ENCODE assay signal across 1 cellular context in the genomic region with DNA sequence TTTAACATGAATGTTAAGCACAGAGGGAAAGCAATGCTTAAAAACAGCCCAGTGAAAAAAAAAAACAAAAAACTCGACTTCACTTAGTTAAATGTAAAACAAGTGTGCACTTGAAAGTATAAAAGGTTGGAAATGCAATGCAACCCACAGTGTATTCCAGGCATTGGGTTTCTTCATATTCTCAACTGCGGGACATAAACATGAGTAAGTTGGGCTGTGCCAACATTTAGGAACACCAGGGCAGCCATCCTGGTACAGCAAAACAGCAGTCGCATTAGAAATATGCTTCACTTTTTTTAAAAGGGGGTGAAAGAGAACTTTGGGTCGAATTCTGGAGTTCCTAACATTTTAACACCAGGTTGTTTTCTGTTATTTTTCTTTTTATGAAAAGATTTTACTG.
TF ChIP-seq lines count a peak whose summit lies in the region.

No MANE protein-coding gene starts in this region.

TF ChIP-seq in GM23338, 12 proteins besides CTCF, POLR2A, EP300 and RAD21 (continued from another document):
- TF ChIP-seq, protein P1, sequence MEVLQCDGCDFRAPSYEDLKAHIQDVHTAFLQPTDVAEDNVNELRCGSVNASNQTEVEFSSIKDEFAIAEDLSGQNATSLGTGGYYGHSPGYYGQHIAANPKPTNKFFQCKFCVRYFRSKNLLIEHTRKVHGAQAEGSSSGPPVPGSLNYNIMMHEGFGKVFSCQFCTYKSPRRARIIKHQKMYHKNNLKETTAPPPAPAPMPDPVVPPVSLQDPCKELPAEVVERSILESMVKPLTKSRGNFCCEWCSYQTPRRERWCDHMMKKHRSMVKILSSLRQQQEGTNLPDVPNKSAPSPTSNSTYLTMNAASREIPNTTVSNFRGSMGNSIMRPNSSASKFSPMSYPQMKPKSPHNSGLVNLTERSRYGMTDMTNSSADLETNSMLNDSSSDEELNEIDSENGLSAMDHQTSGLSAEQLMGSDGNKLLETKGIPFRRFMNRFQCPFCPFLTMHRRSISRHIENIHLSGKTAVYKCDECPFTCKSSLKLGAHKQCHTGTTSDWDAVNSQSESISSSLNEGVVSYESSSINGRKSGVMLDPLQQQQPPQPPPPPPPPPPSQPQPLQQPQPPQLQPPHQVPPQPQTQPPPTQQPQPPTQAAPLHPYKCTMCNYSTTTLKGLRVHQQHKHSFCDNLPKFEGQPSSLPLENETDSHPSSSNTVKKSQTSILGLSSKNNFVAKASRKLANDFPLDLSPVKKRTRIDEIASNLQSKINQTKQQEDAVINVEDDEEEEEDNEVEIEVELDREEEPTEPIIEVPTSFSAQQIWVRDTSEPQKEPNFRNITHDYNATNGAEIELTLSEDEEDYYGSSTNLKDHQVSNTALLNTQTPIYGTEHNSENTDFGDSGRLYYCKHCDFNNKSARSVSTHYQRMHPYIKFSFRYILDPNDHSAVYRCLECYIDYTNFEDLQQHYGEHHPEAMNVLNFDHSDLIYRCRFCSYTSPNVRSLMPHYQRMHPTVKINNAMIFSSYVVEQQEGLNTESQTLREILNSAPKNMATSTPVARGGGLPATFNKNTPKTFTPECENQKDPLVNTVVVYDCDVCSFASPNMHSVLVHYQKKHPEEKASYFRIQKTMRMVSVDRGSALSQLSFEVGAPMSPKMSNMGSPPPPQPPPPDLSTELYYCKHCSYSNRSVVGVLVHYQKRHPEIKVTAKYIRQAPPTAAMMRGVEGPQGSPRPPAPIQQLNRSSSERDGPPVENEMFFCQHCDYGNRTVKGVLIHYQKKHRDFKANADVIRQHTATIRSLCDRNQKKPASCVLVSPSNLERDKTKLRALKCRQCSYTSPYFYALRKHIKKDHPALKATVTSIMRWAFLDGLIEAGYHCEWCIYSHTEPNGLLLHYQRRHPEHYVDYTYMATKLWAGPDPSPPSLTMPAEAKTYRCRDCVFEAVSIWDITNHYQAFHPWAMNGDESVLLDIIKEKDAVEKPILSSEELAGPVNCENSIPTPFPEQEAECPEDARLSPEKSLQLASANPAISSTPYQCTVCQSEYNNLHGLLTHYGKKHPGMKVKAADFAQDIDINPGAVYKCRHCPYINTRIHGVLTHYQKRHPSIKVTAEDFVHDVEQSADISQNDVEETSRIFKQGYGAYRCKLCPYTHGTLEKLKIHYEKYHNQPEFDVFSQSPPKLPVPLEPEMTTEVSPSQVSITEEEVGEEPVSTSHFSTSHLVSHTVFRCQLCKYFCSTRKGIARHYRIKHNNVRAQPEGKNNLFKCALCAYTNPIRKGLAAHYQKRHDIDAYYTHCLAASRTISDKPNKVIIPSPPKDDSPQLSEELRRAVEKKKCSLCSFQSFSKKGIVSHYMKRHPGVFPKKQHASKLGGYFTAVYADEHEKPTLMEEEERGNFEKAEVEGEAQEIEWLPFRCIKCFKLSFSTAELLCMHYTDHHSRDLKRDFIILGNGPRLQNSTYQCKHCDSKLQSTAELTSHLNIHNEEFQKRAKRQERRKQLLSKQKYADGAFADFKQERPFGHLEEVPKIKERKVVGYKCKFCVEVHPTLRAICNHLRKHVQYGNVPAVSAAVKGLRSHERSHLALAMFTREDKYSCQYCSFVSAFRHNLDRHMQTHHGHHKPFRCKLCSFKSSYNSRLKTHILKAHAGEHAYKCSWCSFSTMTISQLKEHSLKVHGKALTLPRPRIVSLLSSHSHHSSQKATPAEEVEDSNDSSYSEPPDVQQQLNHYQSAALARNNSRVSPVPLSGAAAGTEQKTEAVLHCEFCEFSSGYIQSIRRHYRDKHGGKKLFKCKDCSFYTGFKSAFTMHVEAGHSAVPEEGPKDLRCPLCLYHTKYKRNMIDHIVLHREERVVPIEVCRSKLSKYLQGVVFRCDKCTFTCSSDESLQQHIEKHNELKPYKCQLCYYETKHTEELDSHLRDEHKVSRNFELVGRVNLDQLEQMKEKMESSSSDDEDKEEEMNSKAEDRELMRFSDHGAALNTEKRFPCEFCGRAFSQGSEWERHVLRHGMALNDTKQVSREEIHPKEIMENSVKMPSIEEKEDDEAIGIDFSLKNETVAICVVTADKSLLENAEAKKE (CRISPR knock-in tag; IDR thresholded peaks at IDR 0.05) = no peak
- TF ChIP-seq STAT1 (IDR thresholded peaks at IDR 0.05; ENCODE audit: unreplicated experiment) (no peak), NANOG (IDR thresholded peaks at IDR 0.05; ENCODE audit: borderline replicate concordance) (no peak), ZNF331 (CRISPR knock-in tag; IDR thresholded peaks at IDR 0.05; ENCODE audit: low read depth) (no peak), POLR2AphosphoS5 (IDR thresholded peaks at IDR 0.05; ENCODE audit: low read depth) (no peak)
